In genomic region chr21:27400045-27400444, GRCh38 we compare ENCODE assay signal across 25 cellular contexts.
"Had no signal": no experiment of that assay in that cellular context is flagged by ENCODE, and none has a peak within 500 bp of the region (broad histone marks: within the 10 kb centered on the region; RNA-seq: fewer than 3 reads in every experiment).

No MANE protein-coding gene starts in this region.

- H3K4me1 ChIP-seq: esophagus muscularis mucosa, left lung, uterus had no signal

- H3K4me3 ChIP-seq: esophagus muscularis mucosa, left lung, mucosa of descending colon, skin epidermis had no signal

- H3K9me3 ChIP-seq: esophagus muscularis mucosa, left lung, mucosa of descending colon, uterus had no signal

- DNase-seq: activated CD4-positive, alpha-beta T cell treated with anti-CD3 and anti-CD28 coated beads for 4 hours; activated CD4-positive, alpha-beta T cell treated with anti-CD3 and anti-CD28 coated beads, Interleukin-2, amount 50 U/mL, for 4 hours; activated CD4-positive, CD25-positive, alpha-beta regulatory T cell; activated CD8-positive, alpha-beta memory T cell treated with anti-CD3 and anti-CD28 coated beads, Interleukin-2, amount 50 U/mL, for 4 hours; activated gamma-delta T cell treated with Interleukin-2 at 50 U/mL for 16 hours; activated naive CD4-positive, alpha-beta T cell treated with anti-CD3 and anti-CD28 coated beads, Interleukin-2, amount 50 U/mL, for 16 hours; activated T-cell treated with anti-CD3 and anti-CD28 coated beads, Interleukin-2, amount 50 U/mL, for 1 hour; amniotic stem cell; central memory CD4-positive, alpha-beta T cell; kidney glomerular epithelial cell; left lung; mucosa of descending colon; stimulated activated CD4-positive, alpha-beta T cell treated with anti-CD3 and anti-CD28 coated beads, Interleukin-1b, Interleukin-23, amount 100 ng/mL, for 48 hours; stimulated activated CD4-positive, alpha-beta T cell treated with anti-CD3 and anti-CD28 coated beads, Interleukin-4, amount 100 ng/mL, for 4 hours; stimulated activated CD8-positive, alpha-beta memory T cell treated with anti-CD3 and anti-CD28 coated beads, Interleukin-4, amount 100 ng/mL, for 48 hours; stimulated activated naive CD8-positive, alpha-beta T cell treated with anti-CD3 and anti-CD28 coated beads, Interleukin-15, amount 100 ng/mL, for 72 hours; substantia nigra; T-helper 2 cell; uterus had no signal

- H3K36me3 ChIP-seq: esophagus muscularis mucosa, left lung, uterus had no signal

- ATAC-seq: activated T-helper 17 cell treated with anti-CD3 and anti-CD28 coated beads, Interleukin-2, amount 50 U/mL, for 72 hours; left lung; mucosa of descending colon; natural killer cell treated with Interleukin-12 subunit alpha and Interleukin-12 subunit beta and Interleukin-15 and Interleukin-18, amount 100 ng/mL, for 72 hours; sciatic nerve; stimulated activated memory B cell treated with anti-CD40 and anti-IgM and Interleukin-4, amounts not matched to agents 10 μg/mL and 1 μg/mL and 100 μg/mL, for 72 hours; stimulated activated naive CD8-positive, alpha-beta T cell treated with anti-CD3 and anti-CD28 coated beads, Interleukin-15, amount 100 ng/mL, for 72 hours had no signal

- H3K27me3 ChIP-seq: esophagus muscularis mucosa, left lung, uterus had no signal

- H3K27ac ChIP-seq: esophagus muscularis mucosa, left lung, skin epidermis, uterus had no signal
